Comparison of ENCODE assay signal across 8 cellular contexts in genomic region chr19:40778865-40779284, GRCh38. TPM values are rescaled to one million over a fixed set of nuclear protein-coding genes. Genes with fewer than 3 reads are reported as not detected.
A peak's percentile ranks its signal among the peaks of the same experiment; 100 is the strongest.
DNase-seq lines count a peak whose midpoint lies in the region; ATAC-seq and TF ChIP-seq lines count a peak whose summit lies in the region.

No MANE protein-coding gene starts in this region.

- H3K4me3 ChIP-seq in GM12865 (ENCODE audit: low read depth, low read length): peak overlapping the region; percentile 49
- H3K4me3 ChIP-seq in SJSA1: peak overlapping the region; percentile 70
- H3K4me3 ChIP-seq in esophagus squamous epithelium: peak overlapping the region; percentile 67 to 85 (median 78)

- H3K27me3 ChIP-seq in SJSA1 (replicated peaks): no peaks in the 10 kb centered on the region
- no peaks in the 10 kb centered on the region for H3K27me3 ChIP-seq in esophagus squamous epithelium

- TF ChIP-seq POLR2A in esophagus squamous epithelium (IDR thresholded peaks at IDR 0.05): no peak

- TF ChIP-seq CTCF in GM12865 (IDR thresholded peaks at IDR 0.05; ENCODE audit: insufficient read depth, low read depth, low read length, missing control alignments) (no peak), esophagus squamous epithelium (IDR thresholded peaks at IDR 0.05) (no peak)

- no peak for ATAC-seq in HG03108 (IDR thresholded peaks at IDR 0.05; ENCODE audit: unreplicated experiment)

- WGBS in esophagus squamous epithelium, 2 donors: 12 to 24% methylated on average over 5 of the region's 5 CpGs

- H3K9me3 ChIP-seq in SJSA1 (replicated peaks) (no peaks in the 10 kb centered on the region), esophagus squamous epithelium (no peaks in the 10 kb centered on the region)

- intact Hi-C loops in esophagus squamous epithelium (cut with DNase I): no loop called here

- H3K27ac ChIP-seq in SJSA1 (no peak overlapping the region), esophagus squamous epithelium (peak overlapping the region; percentile 96 to 100 (median 98))

- DNase-seq in GM12865 (ENCODE audit: low read depth) (no peak), SJSA1 (ENCODE audit: low read depth in 1 of 2, low spot score in 2 of 2) (no peak), esophagus squamous epithelium (lab: John Stamatoyannopoulos, UW) (no peak), renal cortical epithelial cell (ENCODE audit: low read depth) (peak; percentile 72), NCI-H2171 treated with DMSO at 0.1 percent for 48 hours (lab: John Stamatoyannopoulos, UW) (no peak), NCI-H1417 (lab: John Stamatoyannopoulos, UW) (no peak), LoVo (ENCODE audit: low spot score) (no peak)

- no peaks in the 10 kb centered on the region for H3K36me3 ChIP-seq in SJSA1
- peaks cover 0 to 24% (median 0%) of the 10 kb centered on the region in 3 donors for H3K36me3 ChIP-seq in esophagus squamous epithelium

- peaks cover 13% of the 10 kb centered on the region for H3K4me1 ChIP-seq in SJSA1 (replicated peaks)
- peaks cover 12 to 26% (median 16%) of the 10 kb centered on the region in 3 donors for H3K4me1 ChIP-seq in esophagus squamous epithelium

RNA-seq across cellular contexts. Expression of gene RAB4B, which starts 0.8 kb away (rescaled TPM):
- 21.4 and 28.5 TPM in 2 replicates for total RNA-seq in SJSA1 (2014; rRNA removed; shearing (Covaris generic))
- total RNA-seq in esophagus squamous epithelium: 10 to 100 TPM; 15.2 to 37.0 (median 20.5) TPM
- total RNA-seq in renal cortical epithelial cell: 5.9 and 9.9 TPM in 2 replicates

RNA-seq across cellular contexts. Expression of gene MIA, which starts 3.6 kb away (rescaled TPM):
- not detected in 2 replicates for total RNA-seq in SJSA1 (2014; rRNA removed; shearing (Covaris generic))
- total RNA-seq in esophagus squamous epithelium (1 to 10 TPM in 1 of 4 donors, not detected in 3; 3.7 TPM), renal cortical epithelial cell (not detected in 2 replicates)

RNA-seq across cellular contexts. Expression of gene EGLN2, which starts 20.1 kb away (rescaled TPM):
- total RNA-seq in SJSA1 (2014; rRNA removed; shearing (Covaris generic)): 71.0 and 82.8 TPM in 2 replicates
- total RNA-seq in esophagus squamous epithelium: 10 to 100 TPM; 30.3 to 50.9 (median 33.0) TPM
- 76.1 and 89.3 TPM in 2 replicates for total RNA-seq in renal cortical epithelial cell

RNA-seq across cellular contexts. Expression of gene SNRPA, which starts 27.9 kb away (rescaled TPM):
- total RNA-seq in SJSA1 (2014; rRNA removed; shearing (Covaris generic)): 61.4 and 80.2 TPM in 2 replicates
- 10 to 100 TPM; 45.0 to 79.5 (median 51.0) TPM for total RNA-seq in esophagus squamous epithelium
- total RNA-seq in renal cortical epithelial cell: 17.4 and 20.5 TPM in 2 replicates

RNA-seq across cellular contexts. Expression of gene ACTMAP, which starts 28.6 kb away (rescaled TPM):
- 0.25 and 0.39 TPM in 2 replicates for total RNA-seq in SJSA1 (2014; rRNA removed; shearing (Covaris generic))
- total RNA-seq in esophagus squamous epithelium (1 to 10 TPM; 2.1 to 2.8 (median 2.4) TPM), renal cortical epithelial cell (0.35 and 4.5 TPM in 2 replicates)
